ENCODE assay signal across 12 cellular contexts in the genomic region with DNA sequence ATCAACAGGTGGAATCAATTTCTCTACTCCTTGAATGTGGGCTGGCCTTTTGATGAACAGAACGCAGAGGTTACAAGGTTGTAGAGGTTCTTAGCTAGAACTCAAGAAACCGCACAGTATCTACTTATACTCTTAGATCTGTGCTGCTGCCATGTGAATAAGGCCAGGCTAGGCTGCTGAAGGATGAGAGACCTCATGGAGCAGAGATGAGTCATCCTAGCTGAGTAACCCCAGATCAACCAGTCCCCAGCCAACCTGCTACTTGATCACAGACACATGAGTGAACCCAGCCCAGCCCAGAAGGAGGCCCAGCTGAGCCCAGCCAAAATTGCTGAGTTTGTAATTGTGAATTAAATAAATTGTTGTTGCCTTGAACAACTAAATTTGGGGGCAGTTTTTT. TPM values are rescaled to one million over a fixed set of nuclear protein-coding genes. Genes with fewer than 3 reads are reported as not detected.
A peak's percentile ranks its signal among the peaks of the same experiment; 100 is the strongest.
DNase-seq lines count a peak whose midpoint lies in the region; ATAC-seq lines count a peak whose summit lies in the region.
"Had no signal": no experiment of that assay in that cellular context is flagged by ENCODE, and none has a peak within 500 bp of the region (broad histone marks: within the 10 kb centered on the region; RNA-seq: fewer than 3 reads in every experiment).

No MANE protein-coding gene starts in this region.

- DNase-seq in Jurkat, Clone E6-1 (ENCODE audit: low read depth, low spot score), result peak; percentile 98
- DNase-seq in activated T-cell treated with anti-CD3 and anti-CD28 coated beads for 48 hours (ENCODE audit: low read depth) (peak; percentile 45), renal cortical epithelial cell (ENCODE audit: low read depth) (peak; percentile 41), hepatic stellate cell (ENCODE audit: low spot score) (no peak), SW 1271 (lab: John Stamatoyannopoulos, UW) (no peak), medulla oblongata (ENCODE audit: extremely low spot score) (no peak), DMS153 treated with DMSO at 0.1 percent for 48 hours (lab: John Stamatoyannopoulos, UW; ENCODE audit: unreplicated experiment) (no peak)
- DNase-seq: GOT3, heart left ventricle, NCI-H1105 had no signal

- ATAC-seq in GM21360 (IDR thresholded peaks at IDR 0.05; ENCODE audit: unreplicated experiment), result peak; percentile 51
- ATAC-seq: heart left ventricle had no signal

- H3K4me3 ChIP-seq in Jurkat, Clone E6-1 (ENCODE audit: low read length), result no peak overlapping the region
- H3K4me3 ChIP-seq: heart left ventricle, SK-N-MC had no signal

RNA-seq across cellular contexts. Expression of a gene that starts 35.3 kb away (rescaled TPM):
- 2.6 TPM for polyA plus RNA-seq in Jurkat, Clone E6-1 (2012; ENCODE audit: insufficient read depth, insufficient read length)
- total RNA-seq in renal cortical epithelial cell, result 41.0 and 75.9 TPM in 2 replicates

Comparison
In these comparisons a context has a peak if more than half of its experiments do, and no peak if none do; other contexts are left out.
1. DNase-seq: peak in Jurkat, Clone E6-1 (single experiment), activated T-cell treated with anti-CD3 and anti-CD28 coated beads for 48 hours (single experiment) and renal cortical epithelial cell (single experiment); none in hepatic stellate cell (single experiment), SW 1271 (0 of 2), medulla oblongata (single experiment) and DMS153 treated with DMSO at 0.1 percent for 48 hours (single experiment).